In genomic region chr17:17041571-17042380, GRCh38 we compare ENCODE assay signal across 8 cellular contexts. TPM values are rescaled to one million over a fixed set of nuclear protein-coding genes. Genes with fewer than 3 reads are reported as not detected.
A peak's percentile ranks its signal among the peaks of the same experiment; 100 is the strongest.
DNase-seq lines count a peak whose midpoint lies in the region; ATAC-seq and TF ChIP-seq lines count a peak whose summit lies in the region.

No MANE protein-coding gene starts in this region.

- peak; percentile 90 for DNase-seq in DMS 273 treated with DMSO at 0.1 percent for 48 hours (lab: John Stamatoyannopoulos, UW)
- DNase-seq in IMR-90: peak; percentile 95
- DNase-seq in activated T-cell treated with anti-CD3 and anti-CD28 coated beads for 4 hours: peak; percentile 95
- no peak for DNase-seq in epithelial cell of proximal tubule (ENCODE audit: low read depth)
- DNase-seq in mucosa of gallbladder (ENCODE audit: low spot score): peak; percentile 99
- peak; percentile 75 to 94 for DNase-seq in stimulated activated CD8-positive, alpha-beta memory T cell treated with anti-CD3 and anti-CD28 coated beads, Interleukin-4, amount 100 ng/mL, for 1 hour (ENCODE audit: low read depth in 2 of 2, low spot score in 1 of 2)

- TF ChIP-seq RAD21 in IMR-90 (IDR thresholded peaks at IDR 0.05; ENCODE audit: low read length): no peak

- H3K27ac ChIP-seq in IMR-90 (ENCODE audit: insufficient read depth, low read length) (peak overlapping the region; percentile 76), OCI-LY3 (ENCODE audit: low read length) (no peak overlapping the region)

- H3K4me3 ChIP-seq in IMR-90 (ENCODE audit: insufficient read depth, low read depth, low read length): peak overlapping the region; percentile 65
- peak overlapping the region; percentile 97 for H3K4me3 ChIP-seq in OCI-LY3 (ENCODE audit: low read length)
- H3K4me3 ChIP-seq in epithelial cell of proximal tubule (ENCODE audit: low read depth, low read length): peak overlapping the region; percentile 71

- peak overlapping the region; percentile 84 for H2BK120ac ChIP-seq in IMR-90 (ENCODE audit: low read depth, low read length)

- H2AFZ ChIP-seq in IMR-90 (replicated peaks; ENCODE audit: low read length, poor library complexity): peak overlapping the region; percentile 90
- H2AFZ ChIP-seq in OCI-LY3 (ENCODE audit: low read depth, low read length): peak overlapping the region; percentile 86

- peak overlapping the region; percentile 79 for H3K14ac ChIP-seq in IMR-90 (replicated peaks; ENCODE audit: low read depth, low read length)

- H2AK9ac ChIP-seq in IMR-90 (replicated peaks; ENCODE audit: low read depth, low read length, poor library complexity): peak overlapping the region; percentile 89

- H3K27me3 ChIP-seq in IMR-90 (ENCODE audit: control insufficient read depth, insufficient read depth, low read length) (no peaks in the 10 kb centered on the region), OCI-LY3 (ENCODE audit: low read depth, low read length) (no peaks in the 10 kb centered on the region)

- H4K20me1 ChIP-seq in IMR-90 (ENCODE audit: insufficient read depth, low read length) (peaks cover 39% of the 10 kb centered on the region), OCI-LY3 (ENCODE audit: insufficient read depth, low read length) (peaks cover 24% of the 10 kb centered on the region)

- H3K4ac ChIP-seq in IMR-90 (ENCODE audit: low read depth, low read length): peak overlapping the region; percentile 79

- H3K9me3 ChIP-seq in IMR-90 (ENCODE audit: control insufficient read depth, insufficient read depth, low read length) (no peaks in the 10 kb centered on the region), OCI-LY3 (ENCODE audit: insufficient read depth, low read length) (no peaks in the 10 kb centered on the region)

- H3K23ac ChIP-seq in IMR-90 (ENCODE audit: low read depth, low read length): peak overlapping the region; percentile 91; the same call in 1 of the 2 replicates

- H3K9me1 ChIP-seq in IMR-90 (ENCODE audit: insufficient read depth, low read length): peaks cover 17% of the 10 kb centered on the region

- TF ChIP-seq POLR2A in IMR-90 (IDR thresholded peaks at IDR 0.05; ENCODE audit: low read depth, low read length): no peak

- H3K79me1 ChIP-seq in IMR-90 (ENCODE audit: low read depth in 1 of 2, low read length in 2 of 2): peaks cover 4 to 45% of the 10 kb centered on the region in 2 experiments; a peak in 2 of 4 replicates

- H4K8ac ChIP-seq in IMR-90 (ENCODE audit: low read depth in 2 of 2, low read length in 2 of 2): peak overlapping the region; percentile 13 to 69; a peak in 2 of 4 replicates

- H3K18ac ChIP-seq in IMR-90 (ENCODE audit: low read depth, low read length): peak overlapping the region; percentile 49; the same call in 1 of the 2 replicates

- dilution Hi-C loops in IMR-90 (cut with HindIII; ENCODE audit: low sequenced_read_pairs, unreplicated experiment): no loop called here

- CTCF ChIA-PET in IMR-90 (lab: Yijun Ruan, JAX): no interaction called here

- peak overlapping the region; percentile 39; the same call in 1 of the 3 replicates for H2BK15ac ChIP-seq in IMR-90 (ENCODE audit: low read depth, low read length)

- H3K79me2 ChIP-seq in OCI-LY3 (ENCODE audit: low read length): peaks cover 41% of the 10 kb centered on the region

- no TSS peak for BruUV-seq in IMR-90 (replicated peaks; lab: Mats Ljungman, UMichigan)

- H4K5ac ChIP-seq in IMR-90 (ENCODE audit: low read depth, low read length): no peak overlapping the region

- H3K4me1 ChIP-seq in IMR-90 (ENCODE audit: control insufficient read depth, insufficient read depth, low read length) (peaks cover 18% of the 10 kb centered on the region), OCI-LY3 (ENCODE audit: low read length) (peaks cover 31% of the 10 kb centered on the region)

- H3K9ac ChIP-seq in IMR-90 (ENCODE audit: low read depth, low read length): peak overlapping the region; percentile 84
- H3K9ac ChIP-seq in OCI-LY3 (ENCODE audit: low read length): peak overlapping the region; percentile 64

- no peak for TF ChIP-seq CTCF in IMR-90 (conservative IDR thresholded peaks at IDR 0.05; ENCODE audit: low read depth, low read length)
- no peak for TF ChIP-seq CTCF in OCI-LY3 (IDR thresholded peaks at IDR 0.05; ENCODE audit: low read depth, low read length)
- TF ChIP-seq CTCF in epithelial cell of proximal tubule (conservative IDR thresholded peaks at IDR 0.05; ENCODE audit: low read depth, low read length): no peak

- H3K36me3 ChIP-seq in IMR-90 (ENCODE audit: control insufficient read depth, insufficient read depth, low read length) (no peaks in the 10 kb centered on the region), OCI-LY3 (replicated peaks; ENCODE audit: low read depth, low read length) (peaks cover 6% of the 10 kb centered on the region)

- H2BK20ac ChIP-seq in IMR-90 (ENCODE audit: low read depth, low read length): peak overlapping the region; percentile 80; the same call in 1 of the 2 replicates

- H3K56ac ChIP-seq in IMR-90 (ENCODE audit: extremely low read depth, insufficient read depth, low read length): peak overlapping the region; percentile 50; the same call in 1 of the 2 replicates

- POLR2A ChIA-PET in IMR-90 (lab: Charles Lee; ENCODE audit: unreplicated experiment): no interaction called here

- H4K91ac ChIP-seq in IMR-90 (ENCODE audit: insufficient read depth, low read depth, low read length): peak overlapping the region; percentile 30; the same call in 1 of the 2 replicates

- intact Hi-C loops in IMR-90 (cut with micrococcal nuclease): loop anchor here (5.0 kb wide), 1 partner anchor 111 kb away; no protein-coding TSS in a partner anchor

- H3K4me2 ChIP-seq in IMR-90 (ENCODE audit: low read depth, low read length) (peak overlapping the region; percentile 94), OCI-LY3 (ENCODE audit: low read length) (peak overlapping the region; percentile 95)

- in situ Hi-C loops in IMR-90 (cut with MboI; ENCODE audit: low sequenced_read_pairs): no loop called here

- peak overlapping the region; percentile 73 for H2BK5ac ChIP-seq in IMR-90 (ENCODE audit: low read depth, low read length, poor library complexity, severe bottlenecking)

- peak overlapping the region; percentile 68 for H2AK5ac ChIP-seq in IMR-90 (ENCODE audit: low read depth, low read length)

- ATAC-seq in GM21576 (IDR thresholded peaks at IDR 0.05; ENCODE audit: unreplicated experiment) (peak; percentile 88), IMR-90 (ENCODE audit: low read depth) (peak; percentile 94)

- WGBS in IMR-90 (ENCODE audit: extremely low coverage in 2 of 2, insufficient read length in 1 of 2), 2 experiments: 2% methylated on average over 11 of the region's 44 CpGs; no CpG with 5 or more reads in 1 of the 2 experiments

TF ChIP-seq in IMR-90, 13 proteins besides CTCF, POLR2A, EP300 and RAD21:
- TF ChIP-seq RCOR1 (IDR thresholded peaks at IDR 0.05; ENCODE audit: insufficient replicate concordance, low read length): peak; percentile 74
- TF ChIP-seq NFE2L2 (IDR thresholded peaks at IDR 0.05; ENCODE audit: low read depth, low read length): no peak
- peak; percentile 58 for TF ChIP-seq FOS (IDR thresholded peaks at IDR 0.05; ENCODE audit: low read depth, low read length)
- TF ChIP-seq MAFK (IDR thresholded peaks at IDR 0.05; ENCODE audit: low read depth, low read length): peak; percentile 51; the same call in 1 of the 2 replicates
- TF ChIP-seq RFX5 (IDR thresholded peaks at IDR 0.05; ENCODE audit: low read depth, low read length): no peak
- peak; percentile 94 for TF ChIP-seq MAZ (IDR thresholded peaks at IDR 0.05; ENCODE audit: borderline replicate concordance, low read depth, low read length)

RNA-seq across cellular contexts. Expression of gene MPRIP, which starts 0.5 kb away (rescaled TPM):
- 111 and 113 TPM in 2 replicates for total RNA-seq in IMR-90 (2012; rRNA removed)
- polyA plus RNA-seq in IMR-90 (2012; rRNA removed): 147 and 149 TPM in 2 replicates
- polyA plus RNA-seq in IMR-90 (2012; cell fraction: cytosol; rRNA removed): 125 and 140 TPM in 2 replicates
- 139 TPM in 2 replicates for polyA plus RNA-seq in IMR-90 (2012; cell fraction: nucleus; rRNA removed; ENCODE audit: low replicate concordance)
- 102 and 109 TPM in 2 replicates for total RNA-seq in epithelial cell of proximal tubule
- 263 TPM for total RNA-seq in mucosa of gallbladder
